ENCODE assay signal across 1 cellular context in the genomic region with DNA sequence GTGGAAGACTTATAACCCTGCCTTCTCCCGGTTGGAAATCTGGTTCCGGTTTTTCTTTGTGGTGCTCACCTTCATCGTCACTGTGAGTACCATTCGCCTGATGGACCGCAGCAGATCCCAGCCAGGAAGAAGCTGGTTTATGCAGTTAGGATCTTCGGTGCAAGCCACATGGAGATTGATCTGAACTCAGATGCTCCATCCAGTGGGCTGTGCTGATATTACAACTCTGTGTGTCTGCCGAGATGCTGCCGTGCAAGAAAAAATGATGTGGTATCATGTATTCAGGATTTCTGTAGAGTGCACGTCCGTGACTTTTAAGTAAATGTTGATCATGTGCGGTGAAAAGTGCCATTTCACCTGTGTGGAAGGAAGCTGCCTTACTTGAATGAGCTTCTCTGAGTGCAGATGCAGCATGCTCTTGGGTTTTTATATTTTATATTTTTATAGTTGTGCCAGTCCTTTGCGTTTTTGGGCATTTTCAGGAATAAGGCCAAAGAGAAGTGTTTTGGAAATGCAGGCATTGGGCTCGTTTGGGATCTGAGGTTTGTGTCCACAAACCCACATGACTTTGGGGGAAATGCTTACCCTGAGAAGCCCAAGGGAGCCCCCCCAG.
TF ChIP-seq lines count a peak whose summit lies in the region.

No MANE protein-coding gene starts in this region.

TF ChIP-seq in neural cell, 6 proteins besides CTCF, POLR2A, EP300 and RAD21:
- TF ChIP-seq, protein P1, sequence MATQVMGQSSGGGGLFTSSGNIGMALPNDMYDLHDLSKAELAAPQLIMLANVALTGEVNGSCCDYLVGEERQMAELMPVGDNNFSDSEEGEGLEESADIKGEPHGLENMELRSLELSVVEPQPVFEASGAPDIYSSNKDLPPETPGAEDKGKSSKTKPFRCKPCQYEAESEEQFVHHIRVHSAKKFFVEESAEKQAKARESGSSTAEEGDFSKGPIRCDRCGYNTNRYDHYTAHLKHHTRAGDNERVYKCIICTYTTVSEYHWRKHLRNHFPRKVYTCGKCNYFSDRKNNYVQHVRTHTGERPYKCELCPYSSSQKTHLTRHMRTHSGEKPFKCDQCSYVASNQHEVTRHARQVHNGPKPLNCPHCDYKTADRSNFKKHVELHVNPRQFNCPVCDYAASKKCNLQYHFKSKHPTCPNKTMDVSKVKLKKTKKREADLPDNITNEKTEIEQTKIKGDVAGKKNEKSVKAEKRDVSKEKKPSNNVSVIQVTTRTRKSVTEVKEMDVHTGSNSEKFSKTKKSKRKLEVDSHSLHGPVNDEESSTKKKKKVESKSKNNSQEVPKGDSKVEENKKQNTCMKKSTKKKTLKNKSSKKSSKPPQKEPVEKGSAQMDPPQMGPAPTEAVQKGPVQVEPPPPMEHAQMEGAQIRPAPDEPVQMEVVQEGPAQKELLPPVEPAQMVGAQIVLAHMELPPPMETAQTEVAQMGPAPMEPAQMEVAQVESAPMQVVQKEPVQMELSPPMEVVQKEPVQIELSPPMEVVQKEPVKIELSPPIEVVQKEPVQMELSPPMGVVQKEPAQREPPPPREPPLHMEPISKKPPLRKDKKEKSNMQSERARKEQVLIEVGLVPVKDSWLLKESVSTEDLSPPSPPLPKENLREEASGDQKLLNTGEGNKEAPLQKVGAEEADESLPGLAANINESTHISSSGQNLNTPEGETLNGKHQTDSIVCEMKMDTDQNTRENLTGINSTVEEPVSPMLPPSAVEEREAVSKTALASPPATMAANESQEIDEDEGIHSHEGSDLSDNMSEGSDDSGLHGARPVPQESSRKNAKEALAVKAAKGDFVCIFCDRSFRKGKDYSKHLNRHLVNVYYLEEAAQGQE (IDR thresholded peaks at IDR 0.05; ENCODE audit: borderline replicate concordance), result no peak
- no peak for TF ChIP-seq EZH2 (IDR thresholded peaks at IDR 0.05; ENCODE audit: borderline replicate concordance, insufficient read depth, low read length, poor library complexity, severe bottlenecking)
- peak; percentile 42 for TF ChIP-seq MXI1 (conservative IDR thresholded peaks at IDR 0.05; ENCODE audit: poor library complexity, severe bottlenecking)
- no peak for TF ChIP-seq TAF1 (IDR thresholded peaks at IDR 0.05; ENCODE audit: low read depth)
- TF ChIP-seq POLR2AphosphoS5 (IDR thresholded peaks at IDR 0.05), result no peak
- peak; percentile 93 for TF ChIP-seq SMC3 (conservative IDR thresholded peaks at IDR 0.05; ENCODE audit: poor library complexity)
